ENCODE assay signal across 1 cellular context in the genomic region with DNA sequence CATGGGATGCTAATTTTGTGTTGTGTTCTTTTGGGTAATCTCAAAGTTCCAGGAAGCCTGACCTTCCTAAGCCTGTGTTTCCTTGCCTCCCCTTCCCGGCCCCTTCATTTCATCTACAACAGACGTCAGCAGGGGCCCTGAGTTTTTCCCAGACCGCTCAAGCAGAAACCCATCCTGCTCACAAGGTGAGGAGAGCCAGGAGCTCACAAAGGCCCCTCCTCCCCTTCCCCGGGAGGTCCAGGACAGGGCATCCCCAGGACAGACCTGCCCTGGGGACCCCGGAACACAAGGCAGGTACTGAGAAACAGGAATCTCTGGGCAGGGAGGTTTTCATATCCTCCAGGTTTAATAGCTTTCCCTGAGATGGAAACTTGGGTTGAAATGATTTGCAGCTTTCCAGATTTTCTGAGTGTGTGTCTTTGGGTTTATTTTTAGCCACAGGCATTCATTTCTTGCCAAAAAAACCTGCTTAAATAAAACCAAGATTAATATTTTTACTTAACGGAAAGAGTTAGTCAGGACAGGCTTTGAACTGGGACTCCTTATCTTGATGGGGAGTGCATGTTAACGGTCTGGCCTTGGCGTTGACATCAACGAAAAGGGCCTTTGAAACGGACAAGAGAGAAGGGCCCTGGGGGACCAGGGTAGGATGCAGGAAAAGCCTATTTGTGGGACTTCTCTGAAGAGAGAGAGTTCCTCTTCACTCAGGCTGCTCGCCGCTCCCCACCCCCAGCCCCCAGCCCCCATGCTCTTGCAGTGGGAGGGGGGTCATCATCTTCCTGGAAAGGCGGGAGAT.
TF ChIP-seq lines count a peak whose summit lies in the region.

No MANE protein-coding gene starts in this region.

TF ChIP-seq in GM23338, 12 proteins besides CTCF, POLR2A, EP300 and RAD21 (continued from another document):
- no peak for TF ChIP-seq ZNF462 (CRISPR knock-in tag; IDR thresholded peaks at IDR 0.05)
- no peak for TF ChIP-seq ZNF331 (CRISPR knock-in tag; IDR thresholded peaks at IDR 0.05; ENCODE audit: low read depth)
- TF ChIP-seq NANOG (IDR thresholded peaks at IDR 0.05; ENCODE audit: borderline replicate concordance), result no peak
- no peak for TF ChIP-seq CREB1 (CRISPR knock-in tag; IDR thresholded peaks at IDR 0.05; ENCODE audit: low read depth)
- no peak for TF ChIP-seq JUNB (IDR thresholded peaks at IDR 0.05; ENCODE audit: unreplicated experiment)
- TF ChIP-seq, protein P1, sequence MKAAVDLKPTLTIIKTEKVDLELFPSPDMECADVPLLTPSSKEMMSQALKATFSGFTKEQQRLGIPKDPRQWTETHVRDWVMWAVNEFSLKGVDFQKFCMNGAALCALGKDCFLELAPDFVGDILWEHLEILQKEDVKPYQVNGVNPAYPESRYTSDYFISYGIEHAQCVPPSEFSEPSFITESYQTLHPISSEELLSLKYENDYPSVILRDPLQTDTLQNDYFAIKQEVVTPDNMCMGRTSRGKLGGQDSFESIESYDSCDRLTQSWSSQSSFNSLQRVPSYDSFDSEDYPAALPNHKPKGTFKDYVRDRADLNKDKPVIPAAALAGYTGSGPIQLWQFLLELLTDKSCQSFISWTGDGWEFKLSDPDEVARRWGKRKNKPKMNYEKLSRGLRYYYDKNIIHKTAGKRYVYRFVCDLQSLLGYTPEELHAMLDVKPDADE (IDR thresholded peaks at IDR 0.05), result no peak
